Comparison of ENCODE assay signal across 15 cellular contexts in the genomic region with DNA sequence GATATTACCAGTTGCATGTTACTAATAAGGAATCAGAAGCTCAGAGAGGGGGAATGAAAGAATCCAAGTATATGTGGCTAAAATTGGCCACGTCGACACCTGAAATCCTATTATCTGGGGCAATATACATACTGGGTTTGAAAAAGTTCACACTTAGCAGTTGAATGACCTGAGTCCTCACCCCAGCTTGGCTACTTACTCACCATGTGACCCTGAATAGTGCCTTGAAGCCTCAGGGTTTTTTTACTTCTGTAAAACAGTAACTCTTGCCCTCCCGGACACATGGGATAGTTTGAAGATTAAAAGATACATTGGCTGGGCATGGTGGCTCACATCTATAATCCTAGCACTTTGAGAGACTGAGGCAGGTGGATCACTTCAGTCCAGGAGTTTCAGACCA.
DNase-seq lines count a peak whose midpoint lies in the region; ATAC-seq and TF ChIP-seq lines count a peak whose summit lies in the region.
"Had no signal": no experiment of that assay in that cellular context is flagged by ENCODE, and none has a peak within 500 bp of the region (broad histone marks: within the 10 kb centered on the region; RNA-seq: fewer than 3 reads in every experiment).

No MANE protein-coding gene starts in this region.

- H3K4me3 ChIP-seq in choroid plexus epithelial cell (ENCODE audit: low read depth, low read length) = no peak overlapping the region
- H3K4me3 ChIP-seq: GM23338 had no signal

- DNase-seq in HK-2 (ENCODE audit: unreplicated experiment) (peak; percentile 11), choroid plexus epithelial cell (ENCODE audit: low read depth) (peak; percentile 18), left kidney (ENCODE audit: low read depth, low spot score) (peak; percentile 54), renal cortical epithelial cell (ENCODE audit: low read depth) (peak; percentile 84), GM19240 (ENCODE audit: insufficient read length, low spot score) (no peak), GM13977 (ENCODE audit: low spot score) (no peak), sciatic nerve (ENCODE audit: low spot score) (no peak)
- DNase-seq: BE2C; CD8-positive, alpha-beta T cell; COR-L47; DMS153; DMS79 treated with DMSO at 0.1 percent for 48 hours; EL; H7 had no signal

- TF ChIP-seq CTCF in choroid plexus epithelial cell (conservative IDR thresholded peaks at IDR 0.05; ENCODE audit: low read depth, low read length) (no peak), GM13977 (IDR thresholded peaks at IDR 0.05; ENCODE audit: extremely low read depth, insufficient read depth, missing control alignments) (no peak)

- intact Hi-C loops in sciatic nerve (cut with DNase I) = no loop called here

- in situ Hi-C loops in GM13977 (cut with MboI; ENCODE audit: low pct_unique_long_range_greater_than_20kb, low sequenced_read_pairs, unreplicated experiment) = no loop called here

- ATAC-seq in sciatic nerve = no peak
- ATAC-seq: CD8-positive, alpha-beta T cell; GM23338 had no signal

Comparison
In these comparisons a context has a peak if more than half of its experiments do, and no peak if none do; other contexts are left out.
1. DNase-seq: peak in HK-2 (single experiment), choroid plexus epithelial cell (single experiment), left kidney (single experiment) and renal cortical epithelial cell (single experiment); none in GM19240 (single experiment), GM13977 (single experiment) and sciatic nerve (single experiment).